In genomic region chr15:96119734-96120133, GRCh38 we compare ENCODE assay signal across 17 cellular contexts.
"Had no signal": no experiment of that assay in that cellular context is flagged by ENCODE, and none has a peak within 500 bp of the region (broad histone marks: within the 10 kb centered on the region; RNA-seq: fewer than 3 reads in every experiment).

No MANE protein-coding gene starts in this region.

- H3K4me1 Mint-ChIP-seq: activated naive CD4-positive, alpha-beta T cell treated with anti-CD3 and anti-CD28 coated beads, Interleukin-2, amount 10 ng/mL, durations not matched to agents 7 days and 5 days; memory B cell; T-helper 17 cell had no signal

- H3K27me3 ChIP-seq: hepatocyte, tibial nerve had no signal

- ATAC-seq: left ventricle myocardium superior; natural killer cell treated with Interleukin-12 subunit alpha and Interleukin-12 subunit beta and Interleukin-15 and Interleukin-18, amount 100 ng/mL, for 72 hours; T-helper 17 cell had no signal

- H3K27ac Mint-ChIP-seq: activated naive CD4-positive, alpha-beta T cell treated with anti-CD3 and anti-CD28 coated beads, Interleukin-2, amount 10 ng/mL, durations not matched to agents 7 days and 5 days; activated T-helper 2 cell treated with anti-CD3 and anti-CD28 coated beads, Interferon-gamma antibody, Interleukin-2, Interleukin-4, amounts not matched to agents 10 μg/mL and 5 μg/mL and 100 μg/mL, durations not matched to agents 14 hours and 24 hours and 36 hours; endodermal cell; memory B cell; natural killer cell treated with Interleukin-12 subunit alpha and Interleukin-12 subunit beta and Interleukin-15 and Interleukin-18, amount 100 ng/mL, for 72 hours; T-helper 17 cell had no signal

- H3K4me3 ChIP-seq: dorsolateral prefrontal cortex, hepatocyte, tibial nerve had no signal

- H3K36me3 Mint-ChIP-seq: activated naive CD4-positive, alpha-beta T cell treated with anti-CD3 and anti-CD28 coated beads, Interleukin-2, amount 10 ng/mL, durations not matched to agents 7 days and 5 days; natural killer cell treated with Interleukin-12 subunit alpha and Interleukin-12 subunit beta and Interleukin-15 and Interleukin-18, amount 100 ng/mL, for 72 hours had no signal

- H3K9me3 Mint-ChIP-seq: activated naive CD4-positive, alpha-beta T cell treated with anti-CD3 and anti-CD28 coated beads, Interleukin-2, amount 10 ng/mL, durations not matched to agents 7 days and 5 days; activated T-helper 2 cell treated with anti-CD3 and anti-CD28 coated beads, Interferon-gamma antibody, Interleukin-2, Interleukin-4, amounts not matched to agents 10 μg/mL and 5 μg/mL and 100 μg/mL, durations not matched to agents 14 hours and 24 hours and 36 hours; endodermal cell; natural killer cell treated with Interleukin-12 subunit alpha and Interleukin-12 subunit beta and Interleukin-15 and Interleukin-18, amount 100 ng/mL, for 72 hours had no signal

- H3K27ac ChIP-seq: dorsolateral prefrontal cortex, hepatocyte, tibial nerve, WERI-Rb-1 had no signal

- H3K4me3 Mint-ChIP-seq: activated naive CD4-positive, alpha-beta T cell treated with anti-CD3 and anti-CD28 coated beads, Interleukin-2, amount 10 ng/mL, durations not matched to agents 7 days and 5 days; endodermal cell; memory B cell; natural killer cell treated with Interleukin-12 subunit alpha and Interleukin-12 subunit beta and Interleukin-15 and Interleukin-18, amount 100 ng/mL, for 72 hours; T-helper 17 cell had no signal

- H3K79me2 ChIP-seq: hepatocyte had no signal

- H3K9me3 ChIP-seq: tibial nerve had no signal

- H3K4me2 ChIP-seq: hepatocyte had no signal

- H2AFZ ChIP-seq: hepatocyte had no signal

- DNase-seq: activated CD4-positive, alpha-beta T cell treated with anti-CD3 and anti-CD28 coated beads, Interleukin-2, amount 50 U/mL, for 48 hours; activated naive CD4-positive, alpha-beta T cell treated with anti-CD3 and anti-CD28 coated beads, Interleukin-2, amount 10 ng/mL, durations not matched to agents 7 days and 5 days; activated T-cell treated with anti-CD3 and anti-CD28 coated beads, Interleukin-2, amount 50 U/mL, for 1 hour; dorsolateral prefrontal cortex; endodermal cell; kidney; left ventricle myocardium superior; stimulated activated CD4-positive, alpha-beta T cell treated with anti-CD3 and anti-CD28 coated beads, Interleukin-4, amount 100 ng/mL, for 24 hours; stimulated activated naive CD4-positive, alpha-beta T cell treated with Interleukin-2 at 50 U/mL for 16 hours; substantia nigra; T-helper 17 cell; WERI-Rb-1 had no signal

- H3K36me3 ChIP-seq: WERI-Rb-1 had no signal
